In the genomic region with DNA sequence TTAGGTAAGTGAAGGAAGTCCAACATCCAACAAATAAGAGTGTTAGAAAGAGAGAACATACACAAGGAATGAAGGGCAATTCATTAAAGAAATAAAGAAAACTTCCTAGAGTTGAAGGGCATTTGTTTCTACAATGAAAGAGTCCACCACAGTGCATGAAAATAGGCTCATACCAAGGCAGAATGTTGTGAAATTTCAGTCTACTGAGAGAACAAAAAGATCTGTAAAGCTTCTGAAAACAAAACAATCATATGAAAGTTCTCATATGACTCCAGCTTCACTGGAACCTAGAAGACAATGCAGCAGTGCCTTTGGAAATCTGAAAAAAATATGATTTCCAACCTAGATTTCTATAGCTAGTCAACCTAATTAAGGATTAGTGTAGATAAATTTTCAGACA, we compare ENCODE assay signal across 22 cellular contexts. TPM values are rescaled to one million over a fixed set of nuclear protein-coding genes. Genes with fewer than 3 reads are reported as not detected.
DNase-seq lines count a peak whose midpoint lies in the region; ATAC-seq and TF ChIP-seq lines count a peak whose summit lies in the region.
"Had no signal": no experiment of that assay in that cellular context is flagged by ENCODE, and none has a peak within 500 bp of the region (broad histone marks: within the 10 kb centered on the region; RNA-seq: fewer than 3 reads in every experiment).

No MANE protein-coding gene starts in this region.

- H3K4me3 Mint-ChIP-seq in activated CD4-positive, alpha-beta T cell treated with anti-CD3 and anti-CD28 coated beads for 36 hours = no peak overlapping the region
- H3K4me3 Mint-ChIP-seq in activated CD4-positive, alpha-beta T cell treated with anti-CD3 and anti-CD28 coated beads, Interleukin-2, amount 10 ng/mL, durations not matched to agents 24 days and 14 days = no peak overlapping the region
- no peak overlapping the region for H3K4me3 Mint-ChIP-seq in activated T-helper 17 cell treated with anti-CD3 and anti-CD28 coated beads, Interleukin-2, amount 50 U/mL, for 72 hours
- H3K4me3 Mint-ChIP-seq in activated CD8-positive, alpha-beta T cell treated with anti-CD3 and anti-CD28 coated beads, Interleukin-2, amount 10 ng/mL, durations not matched to agents 7 days and 5 days = no peak overlapping the region
- H3K4me3 Mint-ChIP-seq: B cell; CD4-positive, CD25-positive, alpha-beta regulatory T cell had no signal

- in situ Hi-C loops in gastrocnemius medialis (cut with MboI; ENCODE audit: low sequenced_read_pairs in 4 of 4) = no loop called here

- peak; percentile 44 for ATAC-seq in activated CD4-positive, alpha-beta T cell treated with anti-CD3 and anti-CD28 coated beads for 36 hours
- ATAC-seq in activated T-helper 17 cell treated with anti-CD3 and anti-CD28 coated beads, Interleukin-2, amount 50 U/mL, for 72 hours (replicated peaks) = peak; percentile 24
- ATAC-seq in gastrocnemius medialis (peak; percentile 74 to 79), HG02852 (IDR thresholded peaks at IDR 0.05; ENCODE audit: unreplicated experiment) (no peak)
- ATAC-seq in activated CD8-positive, alpha-beta T cell treated with anti-CD3 and anti-CD28 coated beads, Interleukin-2, amount 10 ng/mL, durations not matched to agents 7 days and 5 days = no peak

- H3K36me3 Mint-ChIP-seq in activated CD4-positive, alpha-beta T cell treated with anti-CD3 and anti-CD28 coated beads for 36 hours (ENCODE audit: low read depth) = no peaks in the 10 kb centered on the region
- peaks cover 12% of the 10 kb centered on the region for H3K36me3 Mint-ChIP-seq in activated CD4-positive, alpha-beta T cell treated with anti-CD3 and anti-CD28 coated beads, Interleukin-2, amount 10 ng/mL, durations not matched to agents 24 days and 14 days (ENCODE audit: low read depth)
- no peaks in the 10 kb centered on the region for H3K36me3 Mint-ChIP-seq in activated T-helper 17 cell treated with anti-CD3 and anti-CD28 coated beads, Interleukin-2, amount 50 U/mL, for 72 hours (ENCODE audit: low read depth)
- peaks cover 23% of the 10 kb centered on the region for H3K36me3 Mint-ChIP-seq in activated CD8-positive, alpha-beta T cell treated with anti-CD3 and anti-CD28 coated beads, Interleukin-2, amount 10 ng/mL, durations not matched to agents 7 days and 5 days (ENCODE audit: low read depth)
- H3K36me3 Mint-ChIP-seq: CD4-positive, CD25-positive, alpha-beta regulatory T cell had no signal

- peaks cover 14% of the 10 kb centered on the region for H3K4me1 Mint-ChIP-seq in activated CD4-positive, alpha-beta T cell treated with anti-CD3 and anti-CD28 coated beads for 36 hours
- no peaks in the 10 kb centered on the region for H3K4me1 Mint-ChIP-seq in activated CD4-positive, alpha-beta T cell treated with anti-CD3 and anti-CD28 coated beads, Interleukin-2, amount 10 ng/mL, durations not matched to agents 24 days and 14 days
- peaks cover 7% of the 10 kb centered on the region for H3K4me1 Mint-ChIP-seq in activated T-helper 17 cell treated with anti-CD3 and anti-CD28 coated beads, Interleukin-2, amount 50 U/mL, for 72 hours
- peaks cover 3% of the 10 kb centered on the region for H3K4me1 Mint-ChIP-seq in activated CD8-positive, alpha-beta T cell treated with anti-CD3 and anti-CD28 coated beads, Interleukin-2, amount 10 ng/mL, durations not matched to agents 7 days and 5 days (ENCODE audit: low read depth)
- H3K4me1 Mint-ChIP-seq: B cell had no signal

- H3K27ac Mint-ChIP-seq in activated CD4-positive, alpha-beta T cell treated with anti-CD3 and anti-CD28 coated beads for 36 hours = no peak overlapping the region
- H3K27ac Mint-ChIP-seq in activated CD4-positive, alpha-beta T cell treated with anti-CD3 and anti-CD28 coated beads, Interleukin-2, amount 10 ng/mL, durations not matched to agents 24 days and 14 days = no peak overlapping the region
- peak overlapping the region; percentile 89 for H3K27ac Mint-ChIP-seq in activated T-helper 17 cell treated with anti-CD3 and anti-CD28 coated beads, Interleukin-2, amount 50 U/mL, for 72 hours
- H3K27ac Mint-ChIP-seq in activated CD8-positive, alpha-beta T cell treated with anti-CD3 and anti-CD28 coated beads, Interleukin-2, amount 10 ng/mL, durations not matched to agents 7 days and 5 days = no peak overlapping the region
- H3K27ac Mint-ChIP-seq: B cell had no signal

- H3K9me3 Mint-ChIP-seq in activated CD4-positive, alpha-beta T cell treated with anti-CD3 and anti-CD28 coated beads for 36 hours (ENCODE audit: low read depth) = no peaks in the 10 kb centered on the region
- H3K9me3 Mint-ChIP-seq in activated CD4-positive, alpha-beta T cell treated with anti-CD3 and anti-CD28 coated beads, Interleukin-2, amount 10 ng/mL, durations not matched to agents 24 days and 14 days = no peaks in the 10 kb centered on the region
- no peaks in the 10 kb centered on the region for H3K9me3 Mint-ChIP-seq in activated T-helper 17 cell treated with anti-CD3 and anti-CD28 coated beads, Interleukin-2, amount 50 U/mL, for 72 hours
- H3K9me3 Mint-ChIP-seq in activated CD8-positive, alpha-beta T cell treated with anti-CD3 and anti-CD28 coated beads, Interleukin-2, amount 10 ng/mL, durations not matched to agents 7 days and 5 days (ENCODE audit: insufficient read depth) = no peaks in the 10 kb centered on the region

- H3K4me3 ChIP-seq in gastrocnemius medialis = no peak overlapping the region

- no peak for DNase-seq in activated CD4-positive, alpha-beta T cell treated with anti-CD3 and anti-CD28 coated beads for 36 hours
- no peak for DNase-seq in activated CD4-positive, alpha-beta T cell treated with anti-CD3 and anti-CD28 coated beads, Interleukin-2, amount 10 ng/mL, durations not matched to agents 24 days and 14 days
- peak; percentile 9 for DNase-seq in fibroblast of the conjunctiva (ENCODE audit: low read depth)
- DNase-seq in gastrocnemius medialis = no peak
- DNase-seq in DMS53 treated with DMSO at 0.1 percent for 48 hours (lab: John Stamatoyannopoulos, UW; ENCODE audit: unreplicated experiment) = no peak
- DNase-seq in activated CD8-positive, alpha-beta T cell treated with anti-CD3 and anti-CD28 coated beads, Interleukin-2, amount 10 ng/mL, durations not matched to agents 7 days and 5 days = no peak
- DNase-seq: CD4-positive, CD25-positive, alpha-beta regulatory T cell; DMS79 treated with DMSO at 0.1 percent for 48 hours; H7; NCI-H1930; NCI-H2171; NCI-H446; NCI-H69; OCI-M1 had no signal

- H3K9me3 ChIP-seq in gastrocnemius medialis = no peaks in the 10 kb centered on the region

- CTCF ChIA-PET in activated CD4-positive, alpha-beta T cell treated with anti-CD3 and anti-CD28 coated beads for 36 hours (lab: Charles Lee) = interaction anchor here (0.6 to 4.0 kb wide), 9 partner anchors 9 to 194 kb away, joined by 3 to 18 read pairs (median 5); no protein-coding TSS in a partner anchor
- CTCF ChIA-PET in activated CD8-positive, alpha-beta T cell treated with anti-CD3 and anti-CD28 coated beads, Interleukin-2, amount 10 ng/mL, durations not matched to agents 7 days and 5 days (lab: Charles Lee) = interaction anchor here (0.8 to 3.5 kb wide), 7 partner anchors 11 to 138 kb away, joined by 3 to 24 read pairs (median 3); no protein-coding TSS in a partner anchor

- intact Hi-C loops in activated CD4-positive, alpha-beta T cell treated with anti-CD3 and anti-CD28 coated beads for 36 hours (cut with DNase I, micrococcal nuclease) = no loop called here
- intact Hi-C loops in activated CD4-positive, alpha-beta T cell treated with anti-CD3 and anti-CD28 coated beads, Interleukin-2, amount 10 ng/mL, durations not matched to agents 24 days and 14 days (cut with micrococcal nuclease) = no loop called here
- intact Hi-C loops in gastrocnemius medialis (cut with DNase I; ENCODE audit: low total_unique reads) = no loop called here

- peak in 1 of 2 donors; percentile 11 for TF ChIP-seq POLR2A in gastrocnemius medialis (IDR thresholded peaks at IDR 0.05)

- no peaks in the 10 kb centered on the region for H3K4me1 ChIP-seq in gastrocnemius medialis

- no peaks in the 10 kb centered on the region for H3K27me3 Mint-ChIP-seq in activated CD4-positive, alpha-beta T cell treated with anti-CD3 and anti-CD28 coated beads for 36 hours
- no peaks in the 10 kb centered on the region for H3K27me3 Mint-ChIP-seq in activated CD4-positive, alpha-beta T cell treated with anti-CD3 and anti-CD28 coated beads, Interleukin-2, amount 10 ng/mL, durations not matched to agents 24 days and 14 days
- H3K27me3 Mint-ChIP-seq in activated T-helper 17 cell treated with anti-CD3 and anti-CD28 coated beads, Interleukin-2, amount 50 U/mL, for 72 hours = no peaks in the 10 kb centered on the region
- no peaks in the 10 kb centered on the region for H3K27me3 Mint-ChIP-seq in activated CD8-positive, alpha-beta T cell treated with anti-CD3 and anti-CD28 coated beads, Interleukin-2, amount 10 ng/mL, durations not matched to agents 7 days and 5 days (ENCODE audit: low read depth)
- H3K27me3 Mint-ChIP-seq: B cell; CD4-positive, CD25-positive, alpha-beta regulatory T cell had no signal

- no peaks in the 10 kb centered on the region for H3K36me3 ChIP-seq in gastrocnemius medialis

- POLR2A ChIA-PET in activated CD4-positive, alpha-beta T cell treated with anti-CD3 and anti-CD28 coated beads for 36 hours (lab: Charles Lee) = interaction anchor here (0.6 to 0.8 kb wide), 3 partner anchors 8 to 693 kb away, joined by 3 to 4 read pairs (median 3); no protein-coding TSS in a partner anchor
- POLR2A ChIA-PET in activated CD8-positive, alpha-beta T cell treated with anti-CD3 and anti-CD28 coated beads, Interleukin-2, amount 10 ng/mL, durations not matched to agents 7 days and 5 days (lab: Charles Lee) = interaction anchor here (0.8 kb wide), 1 partner anchor 24 kb away, joined by 3 read pairs; no protein-coding TSS in a partner anchor

- no peaks in the 10 kb centered on the region for H3K27me3 ChIP-seq in gastrocnemius medialis

- peak overlapping the region in 3 of 4 donors; percentile 29 to 55 (median 39) for H3K27ac ChIP-seq in gastrocnemius medialis
- H3K27ac ChIP-seq: 22Rv1, HL-60 had no signal

- no peak for TF ChIP-seq CTCF in gastrocnemius medialis (IDR thresholded peaks at IDR 0.05 in 4 of 5, conservative IDR thresholded peaks at IDR 0.05 in 1 of 5)

RNA-seq across cellular contexts. Expression of gene C5orf58, which starts 5.7 kb away (rescaled TPM):
- total RNA-seq in activated CD4-positive, alpha-beta T cell treated with anti-CD3 and anti-CD28 coated beads for 36 hours = not detected
- not detected in 2 replicates for total RNA-seq in activated CD4-positive, alpha-beta T cell treated with anti-CD3 and anti-CD28 coated beads, Interleukin-2, amount 10 ng/mL, durations not matched to agents 24 days and 14 days
- total RNA-seq in activated T-helper 17 cell treated with anti-CD3 and anti-CD28 coated beads, Interleukin-2, amount 50 U/mL, for 72 hours = not detected
- not detected for total RNA-seq in gastrocnemius medialis
- not detected for total RNA-seq in activated CD8-positive, alpha-beta T cell treated with anti-CD3 and anti-CD28 coated beads, Interleukin-2, amount 10 ng/mL, durations not matched to agents 7 days and 5 days
- total RNA-seq: B cell; CD4-positive, CD25-positive, alpha-beta regulatory T cell; G401; LHCN-M2; RPMI7951 had no signal

RNA-seq across cellular contexts. Expression of gene LCP2, which starts 59.1 kb away (rescaled TPM):
- total RNA-seq in activated CD4-positive, alpha-beta T cell treated with anti-CD3 and anti-CD28 coated beads for 36 hours = 100 to 1,000 TPM; 173 to 232 TPM
- 278 and 283 TPM in 2 replicates for total RNA-seq in activated CD4-positive, alpha-beta T cell treated with anti-CD3 and anti-CD28 coated beads, Interleukin-2, amount 10 ng/mL, durations not matched to agents 24 days and 14 days
- 100 to 1,000 TPM; 202 to 204 TPM for total RNA-seq in activated T-helper 17 cell treated with anti-CD3 and anti-CD28 coated beads, Interleukin-2, amount 50 U/mL, for 72 hours
- total RNA-seq in gastrocnemius medialis = 1 to 10 TPM; 1.9 to 3.2 (median 2.3) TPM
- total RNA-seq in activated CD8-positive, alpha-beta T cell treated with anti-CD3 and anti-CD28 coated beads, Interleukin-2, amount 10 ng/mL, durations not matched to agents 7 days and 5 days = 100 to 1,000 TPM; 386 TPM
- total RNA-seq: G401, LHCN-M2 had no signal

Comparison
In these comparisons a context has a peak if more than half of its experiments do, and no peak if none do; other contexts are left out.
1. ATAC-seq: peak in activated CD4-positive, alpha-beta T cell treated with anti-CD3 and anti-CD28 coated beads for 36 hours (single experiment), activated T-helper 17 cell treated with anti-CD3 and anti-CD28 coated beads, Interleukin-2, amount 50 U/mL, for 72 hours (single experiment) and gastrocnemius medialis (2 of 2); none in HG02852 (single experiment) and activated CD8-positive, alpha-beta T cell treated with anti-CD3 and anti-CD28 coated beads, Interleukin-2, amount 10 ng/mL, durations not matched to agents 7 days and 5 days (single experiment).
2. RNA of gene LCP2, which starts 59.1 kb away (total RNA-seq): 386 TPM in activated CD8-positive, alpha-beta T cell treated with anti-CD3 and anti-CD28 coated beads, Interleukin-2, amount 10 ng/mL, durations not matched to agents 7 days and 5 days, 278 to 283 TPM in activated CD4-positive, alpha-beta T cell treated with anti-CD3 and anti-CD28 coated beads, Interleukin-2, amount 10 ng/mL, durations not matched to agents 24 days and 14 days, 173 to 232 TPM in activated CD4-positive, alpha-beta T cell treated with anti-CD3 and anti-CD28 coated beads for 36 hours and 202 to 204 TPM in activated T-helper 17 cell treated with anti-CD3 and anti-CD28 coated beads, Interleukin-2, amount 50 U/mL, for 72 hours; 1.9 to 3.2 TPM in gastrocnemius medialis; every median in the first group is over 10 times any median in the second.